Comparison of ENCODE assay signal across 11 cellular contexts in genomic region chr1:228488818-228489674, GRCh38. TPM values are rescaled to one million over a fixed set of nuclear protein-coding genes. Genes with fewer than 3 reads are reported as not detected.
DNase-seq lines count a peak whose midpoint lies in the region; ATAC-seq lines count a peak whose summit lies in the region.
"Had no signal": no experiment of that assay in that cellular context is flagged by ENCODE, and none has a peak within 500 bp of the region (broad histone marks: within the 10 kb centered on the region; RNA-seq: fewer than 3 reads in every experiment).

No MANE protein-coding gene starts in this region.

- H3K9me3 ChIP-seq in SJSA1 (replicated peaks) (no peaks in the 10 kb centered on the region), esophagus (ENCODE audit: control insufficient read depth in 2 of 2, insufficient read depth in 1 of 2, low read depth in 1 of 2, low read length in 1 of 2) (no peaks in the 10 kb centered on the region), skeletal muscle tissue (ENCODE audit: control insufficient read depth in 3 of 3, low read length in 3 of 3) (no peaks in the 10 kb centered on the region)
- H3K9me3 ChIP-seq: body of pancreas had no signal

- 84 to 88% methylated on average over 9 of the region's 9 CpGs for WGBS in esophagus, 2 donors

- no peak for DNase-seq in T-helper 2 cell treated with Interferon-gamma antibody and Interleukin-4, amounts not matched to agents 5 μg/mL and 100 μg/mL, for 36 hours (ENCODE audit: low spot score)
- DNase-seq in T-helper 2 cell (no peak), SJSA1 (ENCODE audit: low read depth in 1 of 2, low spot score in 2 of 2) (no peak), NCI-H146 treated with DMSO at 0.1 percent for 48 hours (lab: John Stamatoyannopoulos, UW; ENCODE audit: unreplicated experiment) (no peak), GF-D8 (lab: John Stamatoyannopoulos, UW) (no peak)
- DNase-seq: NCI-H526 treated with DMSO at 0.1 percent for 48 hours had no signal

- peak overlapping the region; percentile 97 for H3K27ac Mint-ChIP-seq in T-helper 2 cell treated with Interferon-gamma antibody and Interleukin-4, amounts not matched to agents 5 μg/mL and 100 μg/mL, for 36 hours

- H3K4me3 Mint-ChIP-seq in T-helper 2 cell treated with Interferon-gamma antibody and Interleukin-4, amounts not matched to agents 5 μg/mL and 100 μg/mL, for 36 hours = peak overlapping the region; percentile 95

- H3K27ac ChIP-seq in SJSA1 (no peak overlapping the region), esophagus (ENCODE audit: low read depth in 2 of 2, low read length in 1 of 2) (no peak overlapping the region), skeletal muscle tissue (ENCODE audit: low read depth, low read length) (no peak overlapping the region)

- peak overlapping the region; percentile 99; the same call in 1 of the 2 replicates for H3K4me3 ChIP-seq in SJSA1
- peak overlapping the region; percentile 10 to 81 for H3K4me3 ChIP-seq in esophagus (ENCODE audit: low read depth in 1 of 2, low read length in 2 of 2)
- peak overlapping the region; percentile 75 to 99 (median 98) for H3K4me3 ChIP-seq in skeletal muscle tissue (ENCODE audit: low read length in 3 of 3)

- H3K27me3 ChIP-seq in SJSA1 (replicated peaks) (no peaks in the 10 kb centered on the region), esophagus (ENCODE audit: control insufficient read depth in 1 of 2, insufficient read depth in 2 of 2, low read length in 2 of 2) (no peaks in the 10 kb centered on the region), skeletal muscle tissue (ENCODE audit: control insufficient read depth in 3 of 3, insufficient read depth in 3 of 3, low read length in 3 of 3) (no peaks in the 10 kb centered on the region)
- H3K27me3 ChIP-seq: body of pancreas had no signal

- no peaks in the 10 kb centered on the region for H3K9me3 Mint-ChIP-seq in T-helper 2 cell treated with Interferon-gamma antibody and Interleukin-4, amounts not matched to agents 5 μg/mL and 100 μg/mL, for 36 hours

- H3K4me1 ChIP-seq in SJSA1 (replicated peaks) (peaks cover 27% of the 10 kb centered on the region), esophagus (ENCODE audit: control insufficient read depth in 2 of 2, insufficient read depth in 2 of 2, low read length in 1 of 2) (peaks cover 0 to 9% of the 10 kb centered on the region in 2 donors), skeletal muscle tissue (ENCODE audit: control insufficient read depth in 3 of 3, insufficient read depth in 3 of 3, low read length in 3 of 3) (peaks cover 30 to 41% (median 34%) of the 10 kb centered on the region in 3 donors)

- no peaks in the 10 kb centered on the region for H3K27me3 Mint-ChIP-seq in T-helper 2 cell treated with Interferon-gamma antibody and Interleukin-4, amounts not matched to agents 5 μg/mL and 100 μg/mL, for 36 hours (ENCODE audit: low read depth)

- peak overlapping the region; percentile 74 to 98 (median 76) for H3K9ac ChIP-seq in skeletal muscle tissue (ENCODE audit: low read depth in 1 of 3, low read length in 3 of 3)

- peaks cover 29% of the 10 kb centered on the region for H3K4me1 Mint-ChIP-seq in T-helper 2 cell treated with Interferon-gamma antibody and Interleukin-4, amounts not matched to agents 5 μg/mL and 100 μg/mL, for 36 hours (ENCODE audit: low read depth)

- no peak for ATAC-seq in HG03139 (IDR thresholded peaks at IDR 0.05; ENCODE audit: unreplicated experiment)
- ATAC-seq: body of pancreas, sciatic nerve had no signal

- H3K36me3 Mint-ChIP-seq in T-helper 2 cell treated with Interferon-gamma antibody and Interleukin-4, amounts not matched to agents 5 μg/mL and 100 μg/mL, for 36 hours (ENCODE audit: low read depth) = peaks cover 42% of the 10 kb centered on the region

- peaks cover 37% of the 10 kb centered on the region for H3K36me3 ChIP-seq in SJSA1
- peaks cover 9 to 24% of the 10 kb centered on the region in 2 donors for H3K36me3 ChIP-seq in esophagus (ENCODE audit: control insufficient read depth in 2 of 2, insufficient read depth in 2 of 2, low read length in 1 of 2)
- peaks cover 24 to 31% (median 27%) of the 10 kb centered on the region in 3 donors for H3K36me3 ChIP-seq in skeletal muscle tissue (ENCODE audit: control insufficient read depth in 3 of 3, insufficient read depth in 3 of 3, low read length in 3 of 3)

RNA-seq across cellular contexts. Expression of gene RNF187, which starts 1.9 kb away (rescaled TPM):
- total RNA-seq in SJSA1 (2014; rRNA removed; shearing (Covaris generic)) = 25.0 and 36.4 TPM in 2 replicates
- 10 to 100 TPM; 38.0 to 47.6 TPM for polyA plus RNA-seq in esophagus
- 17.2 TPM for total RNA-seq in skeletal muscle tissue

Comparison
In these comparisons a context has a peak if more than half of its experiments do, and no peak if none do; other contexts are left out.
1. H3K4me3 ChIP-seq: peak in every context shown above with its lines; median percentile 99 in SJSA1; 98 in skeletal muscle tissue; 46 in esophagus.